7 cellular contexts compared by ENCODE assay signal in genomic region chr6:26363882-26364825, GRCh38. TPM values are rescaled to one million over a fixed set of nuclear protein-coding genes. Genes with fewer than 3 reads are reported as not detected.
A peak's percentile ranks its signal among the peaks of the same experiment; 100 is the strongest.
DNase-seq lines count a peak whose midpoint lies in the region; ATAC-seq, FAIRE-seq and TF ChIP-seq lines count a peak whose summit lies in the region.
"Had no signal": no experiment of that assay in that cellular context is flagged by ENCODE, and none has a peak within 500 bp of the region (broad histone marks: within the 10 kb centered on the region; RNA-seq: fewer than 3 reads in every experiment).

No MANE protein-coding gene starts in this region.

- peak overlapping the region; percentile 64 to 83 for H3K27ac ChIP-seq in ascending aorta
- peak overlapping the region; percentile 92 for H3K27ac ChIP-seq in naive thymus-derived CD4-positive, alpha-beta T cell (ENCODE audit: low read depth, low read length)

- no peak overlapping the region for H3K4me3 Mint-ChIP-seq in naive thymus-derived CD4-positive, alpha-beta T cell

- no peaks in the 10 kb centered on the region for H3K9me3 ChIP-seq in ascending aorta
- no peaks in the 10 kb centered on the region for H3K9me3 ChIP-seq in naive thymus-derived CD4-positive, alpha-beta T cell (ENCODE audit: control insufficient read depth in 2 of 3, low read length in 3 of 3)

- H3K4me3 ChIP-seq in ascending aorta, result peak overlapping the region; percentile 72 to 79
- H3K4me3 ChIP-seq in naive thymus-derived CD4-positive, alpha-beta T cell (ENCODE audit: low read length), result peak overlapping the region; percentile 89

- peak; percentile 68 for FAIRE-seq in GM12891 (lab: Jason Lieb, UNC)

- H3K27me3 ChIP-seq in ascending aorta, result no peaks in the 10 kb centered on the region
- no peaks in the 10 kb centered on the region for H3K27me3 ChIP-seq in naive thymus-derived CD4-positive, alpha-beta T cell (ENCODE audit: control insufficient read depth in 2 of 2, insufficient read depth in 2 of 2, low read length in 2 of 2)

- peaks cover 2 to 16% (median 8%) of the 10 kb centered on the region in 5 donors for H3K36me3 Mint-ChIP-seq in naive thymus-derived CD4-positive, alpha-beta T cell

- peaks cover 43 to 68% (median 57%) of the 10 kb centered on the region in 7 donors for H3K4me1 Mint-ChIP-seq in naive thymus-derived CD4-positive, alpha-beta T cell

- no peak for TF ChIP-seq CTCF in ascending aorta (IDR thresholded peaks at IDR 0.05)

- peak; percentile 24 for ATAC-seq in naive thymus-derived CD4-positive, alpha-beta T cell
- ATAC-seq in HG03442 (IDR thresholded peaks at IDR 0.05; ENCODE audit: unreplicated experiment), result no peak
- no peak for ATAC-seq in HG03095 (IDR thresholded peaks at IDR 0.05; ENCODE audit: unreplicated experiment)
- no peak for ATAC-seq in GM18873 (IDR thresholded peaks at IDR 0.05; ENCODE audit: low FRiP score, unreplicated experiment)

- peaks cover 0 to 8% of the 10 kb centered on the region in 2 donors for H3K4me1 ChIP-seq in ascending aorta
- peaks cover 33 to 37% of the 10 kb centered on the region in 2 donors for H3K4me1 ChIP-seq in naive thymus-derived CD4-positive, alpha-beta T cell (ENCODE audit: control insufficient read depth in 2 of 2, insufficient read depth in 2 of 2, low read length in 2 of 2)

- DNase-seq in GM12891 (ENCODE audit: insufficient read length, low spot score), result no peak
- DNase-seq in ascending aorta (ENCODE audit: low spot score in 2 of 2), result no peak
- peak in 7 of 9 donors; percentile 22 to 51 (median 45) for DNase-seq in naive thymus-derived CD4-positive, alpha-beta T cell

- no peaks in the 10 kb centered on the region for H3K9me3 Mint-ChIP-seq in naive thymus-derived CD4-positive, alpha-beta T cell
- H3K9me3 Mint-ChIP-seq: T-helper 1 cell treated with Interleukin-12 subunit alpha and Interleukin-12 subunit beta and Interleukin-4 antibody, amounts not matched to agents 30 μg/mL and 1 μg/mL, for 36 hours had no signal

- H3K27me3 Mint-ChIP-seq in naive thymus-derived CD4-positive, alpha-beta T cell, result no peaks in the 10 kb centered on the region

- no peaks in the 10 kb centered on the region for H3K36me3 ChIP-seq in ascending aorta
- H3K36me3 ChIP-seq in naive thymus-derived CD4-positive, alpha-beta T cell (ENCODE audit: control insufficient read depth in 2 of 3, insufficient read depth in 3 of 3, low read length in 3 of 3), result peaks cover 0 to 8% (median 0%) of the 10 kb centered on the region in 3 experiments

- no peak for TF ChIP-seq POLR2A in GM12891 (IDR thresholded peaks at IDR 0.05; ENCODE audit: low read depth, low read length)

- intact Hi-C loops in ascending aorta (cut with DNase I), result loop anchor here (5.0 kb wide), 1 partner anchor 158 kb away; no protein-coding TSS in a partner anchor
- intact Hi-C loops in naive thymus-derived CD4-positive, alpha-beta T cell (cut with micrococcal nuclease), result loop anchor here (1.0 to 2.0 kb wide), 3 partner anchors 21 to 169 kb away; partner anchors contain the start of gene BTN3A1 (in 1 of the 2)

- CTCF ChIA-PET in naive thymus-derived CD4-positive, alpha-beta T cell (lab: Charles Lee), result interaction anchor here (0.6 to 1.5 kb wide), 2 partner anchors 192 to 201 kb away, joined by 3 read pairs; no protein-coding TSS in a partner anchor

- no peak overlapping the region for H3K27ac Mint-ChIP-seq in naive thymus-derived CD4-positive, alpha-beta T cell

- POLR2A ChIA-PET in naive thymus-derived CD4-positive, alpha-beta T cell (lab: Charles Lee), result interaction anchor here (0.6 to 2.7 kb wide), 18 partner anchors 10 to 320 kb away, joined by 3 to 22 read pairs (median 4); partner anchors contain the start of genes BTN3A3 and HMGN4

TF ChIP-seq in GM12891, 5 proteins besides CTCF, POLR2A, EP300 and RAD21:
- TF ChIP-seq POU2F2 (IDR thresholded peaks at IDR 0.05; ENCODE audit: low read depth, low read length) (no peak), PAX5 (IDR thresholded peaks at IDR 0.05; ENCODE audit: insufficient read depth, low read length, severe bottlenecking) (no peak), SPI1 (IDR thresholded peaks at IDR 0.05; ENCODE audit: low read depth, low read length) (no peak), TAF1 (IDR thresholded peaks at IDR 0.05; ENCODE audit: low read depth, low read length) (no peak), POLR2AphosphoS5 (IDR thresholded peaks at IDR 0.05; ENCODE audit: low read depth, low read length) (no peak)

RNA-seq across cellular contexts. Expression of gene BTN3A2, which starts 0.8 kb away (rescaled TPM):
- polyA plus RNA-seq in GM12891 (2012; ENCODE audit: low read depth, missing spikeins), result 22.4 TPM
- total RNA-seq in ascending aorta, result 17.2 TPM
- 100 to 1,000 TPM; 131 to 274 (median 180) TPM for total RNA-seq in naive thymus-derived CD4-positive, alpha-beta T cell
- 100 to 1,000 TPM; 113 to 142 TPM for polyA plus RNA-seq in naive thymus-derived CD4-positive, alpha-beta T cell

RNA-seq across cellular contexts. Expression of gene BTN2A2, which starts 18.8 kb away (rescaled TPM):
- polyA plus RNA-seq in GM12891 (2012; ENCODE audit: low read depth, missing spikeins), result 21.7 TPM
- 22.5 TPM for total RNA-seq in ascending aorta
- total RNA-seq in naive thymus-derived CD4-positive, alpha-beta T cell, result 10 to 100 TPM; 19.8 to 22.3 (median 20.2) TPM
- polyA plus RNA-seq in naive thymus-derived CD4-positive, alpha-beta T cell, result 1 to 10 TPM; 3.4 to 4.4 TPM

RNA-seq across cellular contexts. Expression of gene BTN3A1, which starts 37.9 kb away (rescaled TPM):
- 12.5 TPM for polyA plus RNA-seq in GM12891 (2012; ENCODE audit: low read depth, missing spikeins)
- total RNA-seq in ascending aorta, result 7.7 TPM
- 100 to 1,000 TPM; 122 to 242 (median 235) TPM for total RNA-seq in naive thymus-derived CD4-positive, alpha-beta T cell
- polyA plus RNA-seq in naive thymus-derived CD4-positive, alpha-beta T cell, result 10 to 100 TPM; 41.5 to 64.6 TPM

Comparison
In these comparisons a context has a peak if more than half of its experiments do, and no peak if none do; other contexts are left out.
1. DNase-seq: peak in naive thymus-derived CD4-positive, alpha-beta T cell (7 of 9); none in GM12891 (single experiment) and ascending aorta (0 of 2).
2. RNA of gene BTN3A1, which starts 37.9 kb away (total RNA-seq): 122 to 242 TPM in naive thymus-derived CD4-positive, alpha-beta T cell; 7.7 TPM in ascending aorta (single experiment); every median in the first group is over 10 times any median in the second.